In the genomic region with DNA sequence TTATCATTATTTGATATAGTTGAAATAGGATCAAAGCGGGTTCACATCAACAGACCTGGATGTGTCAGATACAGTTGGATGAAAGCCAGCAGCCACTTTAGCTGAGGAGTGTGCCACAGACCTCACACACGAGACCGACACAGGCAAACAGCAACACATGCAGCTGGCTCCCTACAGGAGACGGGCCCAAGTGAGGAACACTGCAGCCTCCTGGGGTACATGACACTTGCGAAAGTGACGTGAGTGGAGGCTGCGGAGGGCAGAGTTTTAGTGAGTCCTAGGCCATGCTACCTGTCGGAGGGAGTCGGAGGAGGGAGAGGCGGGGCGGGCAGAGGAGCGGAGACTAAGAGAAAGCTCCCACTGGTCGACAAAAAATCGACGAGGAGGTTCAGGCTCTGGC, we compare ENCODE assay signal across 27 cellular contexts.
"Had no signal": no experiment of that assay in that cellular context is flagged by ENCODE, and none has a peak within 500 bp of the region (broad histone marks: within the 10 kb centered on the region; RNA-seq: fewer than 3 reads in every experiment).

No MANE protein-coding gene starts in this region.

- DNase-seq: activated CD4-positive, alpha-beta memory T cell treated with anti-CD3 and anti-CD28 coated beads for 36 hours; activated CD4-positive, alpha-beta T cell treated with anti-CD3 and anti-CD28 coated beads, Interleukin-2, amount 10 ng/mL, durations not matched to agents 7 days and 5 days; activated CD4-positive, CD25-positive, alpha-beta regulatory T cell; activated CD8-positive, alpha-beta memory T cell treated with anti-CD3 and anti-CD28 coated beads for 24 hours; activated effector memory CD4-positive, alpha-beta T cell treated with anti-CD3 and anti-CD28 coated beads, Interleukin-2, amount 50 U/mL, for 16 hours; activated naive CD4-positive, alpha-beta T cell treated with Interleukin-2 at 50 U/mL for 16 hours; activated naive CD8-positive, alpha-beta T cell treated with anti-CD3 and anti-CD28 coated beads, Interleukin-2, amount 50 U/mL, for 24 hours; activated T-cell treated with anti-CD3 and anti-CD28 coated beads, Interleukin-2, amount 50 U/mL, for 4 hours; amniotic stem cell; body of pancreas; IMR-90; Kasumi-1; KBM-7; NCI-H2029 treated with DMSO at 0.1 percent for 48 hours; NCI-H446; NCI-H526; NCI-H774; NK-92 treated with Interleukin-12 subunit alpha and Interleukin-12 subunit beta, amount 100 ng/mL, for 24 hours; OCI-M1; RPMI8226; SHP77 treated with DMSO at 0.1 percent for 48 hours; T-cell; T-helper 2 cell; T1000 had no signal

- H3K4me1 ChIP-seq: ascending aorta, body of pancreas had no signal

- ATAC-seq: activated naive CD4-positive, alpha-beta T cell treated with anti-CD3 and anti-CD28 coated beads, Interleukin-2, amount 50 U/mL, for 72 hours; activated naive CD8-positive, alpha-beta T cell treated with anti-CD3 and anti-CD28 coated beads, Interleukin-2, amount 50 U/mL, for 24 hours; activated T-cell treated with anti-CD3 and anti-CD28 coated beads, Interleukin-2, amount 50 U/mL, for 4 hours; body of pancreas; T-cell had no signal

- H3K4me3 ChIP-seq: ascending aorta, body of pancreas had no signal

- H3K27me3 ChIP-seq: ascending aorta, body of pancreas had no signal

- H3K9me3 ChIP-seq: ascending aorta, body of pancreas had no signal

- H3K27ac ChIP-seq: ascending aorta, body of pancreas, VCaP had no signal
